Comparison of ENCODE assay signal across 9 cellular contexts in the genomic region with DNA sequence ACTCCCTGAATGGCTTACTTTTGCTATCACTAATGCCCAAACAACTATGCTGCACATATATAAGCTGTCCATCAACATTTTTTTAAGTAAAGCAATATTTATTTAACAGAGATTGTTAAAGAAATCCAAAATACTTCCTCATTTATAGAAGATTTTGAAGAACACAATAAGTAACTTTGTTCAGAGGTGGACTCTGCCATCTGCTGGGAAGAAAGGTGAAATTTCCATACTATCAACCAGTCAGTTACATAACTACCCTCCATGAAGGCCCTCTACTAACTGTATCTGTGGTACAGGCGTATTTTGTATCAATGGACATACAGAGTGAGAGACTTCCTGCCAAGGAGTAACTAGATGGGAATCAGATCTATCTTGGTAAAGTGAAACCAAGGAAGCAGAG.
DNase-seq lines count a peak whose midpoint lies in the region; ATAC-seq, FAIRE-seq and TF ChIP-seq lines count a peak whose summit lies in the region.
"Had no signal": no experiment of that assay in that cellular context is flagged by ENCODE, and none has a peak within 500 bp of the region (broad histone marks: within the 10 kb centered on the region; RNA-seq: fewer than 3 reads in every experiment).

No MANE protein-coding gene starts in this region.

- CTCF ChIA-PET in activated CD8-positive, alpha-beta memory T cell treated with anti-CD3 and anti-CD28 coated beads, Interleukin-2, amount 10 ng/mL, durations not matched to agents 7 days and 5 days (lab: Charles Lee): interaction anchor here (0.7 to 3.5 kb wide), 26 partner anchors 8 to 401 kb away, joined by 3 to 23 read pairs (median 4); no protein-coding TSS in a partner anchor

- DNase-seq in activated CD8-positive, alpha-beta memory T cell treated with anti-CD3 and anti-CD28 coated beads, Interleukin-2, amount 10 ng/mL, durations not matched to agents 7 days and 5 days: no peak
- no peak for DNase-seq in activated CD8-positive, alpha-beta memory T cell treated with anti-CD3 and anti-CD28 coated beads for 24 hours
- DNase-seq in HuH-7.5 (ENCODE audit: low spot score): peak; percentile 15
- no peak for DNase-seq in left ventricle myocardium inferior
- DNase-seq in thoracic aorta (ENCODE audit: low spot score): no peak
- no peak for DNase-seq in tibial artery

- no peaks in the 10 kb centered on the region for H3K9me3 ChIP-seq in left ventricle myocardium inferior (replicated peaks)
- no peaks in the 10 kb centered on the region for H3K9me3 ChIP-seq in thoracic aorta
- H3K9me3 ChIP-seq in tibial artery: no peaks in the 10 kb centered on the region

- peaks cover 3% of the 10 kb centered on the region for H3K36me3 Mint-ChIP-seq in activated CD8-positive, alpha-beta memory T cell treated with anti-CD3 and anti-CD28 coated beads, Interleukin-2, amount 10 ng/mL, durations not matched to agents 7 days and 5 days

- H3K4me1 ChIP-seq in left ventricle myocardium inferior (peaks cover 18% of the 10 kb centered on the region), thoracic aorta (ENCODE audit: control insufficient read depth in 1 of 2, low read depth in 2 of 2) (no peaks in the 10 kb centered on the region), tibial artery (no peaks in the 10 kb centered on the region)

- no peak overlapping the region for H3K4me3 Mint-ChIP-seq in activated CD8-positive, alpha-beta memory T cell treated with anti-CD3 and anti-CD28 coated beads, Interleukin-2, amount 10 ng/mL, durations not matched to agents 7 days and 5 days
- H3K4me3 Mint-ChIP-seq: brain had no signal

- no peaks in the 10 kb centered on the region for H3K36me3 ChIP-seq in left ventricle myocardium inferior
- no peaks in the 10 kb centered on the region for H3K36me3 ChIP-seq in thoracic aorta
- no peaks in the 10 kb centered on the region for H3K36me3 ChIP-seq in tibial artery

- no peaks in the 10 kb centered on the region for H3K9me3 Mint-ChIP-seq in activated CD8-positive, alpha-beta memory T cell treated with anti-CD3 and anti-CD28 coated beads, Interleukin-2, amount 10 ng/mL, durations not matched to agents 7 days and 5 days (ENCODE audit: low read depth)
- H3K9me3 Mint-ChIP-seq: brain had no signal

- H3K27me3 ChIP-seq in left ventricle myocardium inferior (ENCODE audit: low read depth) (no peaks in the 10 kb centered on the region), thoracic aorta (replicated peaks; ENCODE audit: insufficient read depth) (no peaks in the 10 kb centered on the region), tibial artery (no peaks in the 10 kb centered on the region)

- peak; percentile 88 for FAIRE-seq in TTC549 (lab: Jason Lieb, UNC)

- H3K27me3 Mint-ChIP-seq in activated CD8-positive, alpha-beta memory T cell treated with anti-CD3 and anti-CD28 coated beads, Interleukin-2, amount 10 ng/mL, durations not matched to agents 7 days and 5 days: no peaks in the 10 kb centered on the region
- H3K27me3 Mint-ChIP-seq: brain had no signal

- ATAC-seq in activated CD8-positive, alpha-beta memory T cell treated with anti-CD3 and anti-CD28 coated beads, Interleukin-2, amount 10 ng/mL, durations not matched to agents 7 days and 5 days: peak; percentile 81
- no peak for ATAC-seq in thoracic aorta (ENCODE audit: insufficient number of reproducible peaks, low FRiP score, low read depth)
- ATAC-seq in HG03565 (IDR thresholded peaks at IDR 0.05; ENCODE audit: unreplicated experiment): no peak

- TF ChIP-seq CTCF in left ventricle myocardium inferior (IDR thresholded peaks at IDR 0.05; ENCODE audit: borderline replicate concordance) (peak; percentile 53), thoracic aorta (IDR thresholded peaks at IDR 0.05) (peak; percentile 24), tibial artery (IDR thresholded peaks at IDR 0.05) (no peak)

- H3K4me3 ChIP-seq in left ventricle myocardium inferior (no peak overlapping the region), thoracic aorta (no peak overlapping the region), tibial artery (no peak overlapping the region)

- peaks cover 19% of the 10 kb centered on the region for H3K4me1 Mint-ChIP-seq in activated CD8-positive, alpha-beta memory T cell treated with anti-CD3 and anti-CD28 coated beads, Interleukin-2, amount 10 ng/mL, durations not matched to agents 7 days and 5 days
- H3K4me1 Mint-ChIP-seq: brain had no signal

- intact Hi-C loops in left ventricle myocardium inferior (cut with micrococcal nuclease) (no loop called here), tibial artery (cut with DNase I; ENCODE audit: low total_unique reads) (no loop called here)

- H3K27ac Mint-ChIP-seq in activated CD8-positive, alpha-beta memory T cell treated with anti-CD3 and anti-CD28 coated beads, Interleukin-2, amount 10 ng/mL, durations not matched to agents 7 days and 5 days: peak overlapping the region; percentile 82

- H3K27ac ChIP-seq in left ventricle myocardium inferior (replicated peaks): no peak overlapping the region
- H3K27ac ChIP-seq in thoracic aorta: no peak overlapping the region
- no peak overlapping the region for H3K27ac ChIP-seq in tibial artery

Comparison
In these comparisons a context has a peak if more than half of its experiments do, and no peak if none do; other contexts are left out.
1. CTCF ChIP-seq: peak in left ventricle myocardium inferior (single experiment) and thoracic aorta (single experiment); none in tibial artery (0 of 2).